Comparison of ENCODE assay signal across 8 cellular contexts in genomic region chr7:7181519-7182155, GRCh38. TPM values are rescaled to one million over a fixed set of nuclear protein-coding genes. Genes with fewer than 3 reads are reported as not detected.
DNase-seq lines count a peak whose midpoint lies in the region; ATAC-seq and TF ChIP-seq lines count a peak whose summit lies in the region.

No MANE protein-coding gene starts in this region.

- H3K36me3 Mint-ChIP-seq in naive thymus-derived CD4-positive, alpha-beta T cell: peaks cover 0 to 15% (median 0%) of the 10 kb centered on the region in 5 donors

- peak overlapping the region in 9 of 10 donors; percentile 87 to 97 (median 94) for H3K4me3 Mint-ChIP-seq in naive thymus-derived CD4-positive, alpha-beta T cell

- H3K9me3 ChIP-seq in esophagus muscularis mucosa: no peaks in the 10 kb centered on the region
- H3K9me3 ChIP-seq in naive thymus-derived CD4-positive, alpha-beta T cell (ENCODE audit: control insufficient read depth in 2 of 3, low read length in 3 of 3): no peaks in the 10 kb centered on the region
- no peaks in the 10 kb centered on the region for H3K9me3 ChIP-seq in transverse colon

- DNase-seq in AML-193 (lab: John Stamatoyannopoulos, UW): peak; percentile 63 to 80
- peak; percentile 85 for DNase-seq in NCI-H69 (lab: John Stamatoyannopoulos, UW)
- peak; percentile 42 for DNase-seq in activated CD8-positive, alpha-beta memory T cell treated with anti-CD3 and anti-CD28 coated beads, Interleukin-2, amount 50 U/mL, for 4 hours
- no peak for DNase-seq in esophagus muscularis mucosa (ENCODE audit: extremely low spot score)
- DNase-seq in naive thymus-derived CD4-positive, alpha-beta T cell: peak in 2 of 9 donors; percentile 32 to 77
- DNase-seq in transverse colon: peak; percentile 64

- H3K4me1 Mint-ChIP-seq in naive thymus-derived CD4-positive, alpha-beta T cell: peaks cover 0 to 22% (median 17%) of the 10 kb centered on the region in 7 donors

- peak; percentile 54 for ATAC-seq in GM18907 (IDR thresholded peaks at IDR 0.05; ENCODE audit: unreplicated experiment)
- ATAC-seq in HG03108 (IDR thresholded peaks at IDR 0.05; ENCODE audit: unreplicated experiment): peak; percentile 33
- ATAC-seq in naive thymus-derived CD4-positive, alpha-beta T cell: peak; percentile 50

- peak overlapping the region; percentile 93 to 100 (median 98) for H3K27ac Mint-ChIP-seq in naive thymus-derived CD4-positive, alpha-beta T cell

- TF ChIP-seq POLR2A in esophagus muscularis mucosa (IDR thresholded peaks at IDR 0.05; ENCODE audit: low read depth): no peak
- TF ChIP-seq POLR2A in transverse colon (IDR thresholded peaks at IDR 0.05): no peak

- in situ Hi-C loops in transverse colon (cut with MboI; ENCODE audit: low pct_ligation_motif_present in 1 of 4, low pct_unique_long_range_greater_than_20kb in 1 of 4, low sequenced_read_pairs in 3 of 4): no loop called here

- POLR2A ChIA-PET in naive thymus-derived CD4-positive, alpha-beta T cell (lab: Charles Lee): interaction anchor here (0.6 to 7.6 kb wide), 29 partner anchors 9 to 995 kb away, joined by 3 to 114 read pairs (median 4); no protein-coding TSS in a partner anchor

- H3K36me3 ChIP-seq in esophagus muscularis mucosa (no peaks in the 10 kb centered on the region), transverse colon (no peaks in the 10 kb centered on the region)
- H3K36me3 ChIP-seq in naive thymus-derived CD4-positive, alpha-beta T cell (ENCODE audit: control insufficient read depth in 2 of 3, insufficient read depth in 3 of 3, low read length in 3 of 3): peaks cover 0 to 5% (median 4%) of the 10 kb centered on the region in 3 experiments

- CTCF ChIA-PET in naive thymus-derived CD4-positive, alpha-beta T cell (lab: Charles Lee): interaction anchor here (0.5 to 3.1 kb wide), 18 partner anchors 8 to 795 kb away, joined by 3 to 34 read pairs (median 4); no protein-coding TSS in a partner anchor

- H3K4me3 ChIP-seq in esophagus muscularis mucosa: peak overlapping the region; percentile 70 to 98 (median 91)
- H3K4me3 ChIP-seq in naive thymus-derived CD4-positive, alpha-beta T cell (ENCODE audit: low read length): peak overlapping the region; percentile 91
- H3K4me3 ChIP-seq in transverse colon: peak overlapping the region; percentile 25 to 92 (median 76)

- H3K4me1 ChIP-seq in esophagus muscularis mucosa (peaks cover 5 to 29% (median 20%) of the 10 kb centered on the region in 4 donors), transverse colon (peaks cover 0 to 27% (median 12%) of the 10 kb centered on the region in 4 donors)
- H3K4me1 ChIP-seq in naive thymus-derived CD4-positive, alpha-beta T cell (ENCODE audit: control insufficient read depth in 2 of 2, insufficient read depth in 2 of 2, low read length in 2 of 2): peaks cover 20 to 22% of the 10 kb centered on the region in 2 donors

- H3K9me3 Mint-ChIP-seq in naive thymus-derived CD4-positive, alpha-beta T cell: no peaks in the 10 kb centered on the region

- TF ChIP-seq EP300 in esophagus muscularis mucosa (IDR thresholded peaks at IDR 0.05) (no peak), transverse colon (IDR thresholded peaks at IDR 0.05; ENCODE audit: low read depth) (no peak)

- H3K27ac ChIP-seq in esophagus muscularis mucosa (replicated peaks in 1 of 4): peak overlapping the region; percentile 92 to 98 (median 96)
- H3K27ac ChIP-seq in naive thymus-derived CD4-positive, alpha-beta T cell (ENCODE audit: low read depth, low read length): peak overlapping the region; percentile 79
- H3K27ac ChIP-seq in transverse colon: peak overlapping the region; percentile 93 to 99 (median 97)

- no peaks in the 10 kb centered on the region for H3K27me3 Mint-ChIP-seq in naive thymus-derived CD4-positive, alpha-beta T cell

- intact Hi-C loops in esophagus muscularis mucosa (cut with DNase I) (loop anchor here (5.0 to 10.0 kb wide), 3 partner anchors 79 to 461 kb away; partner anchors contain the start of genes MIOS and UMAD1), transverse colon (cut with DNase I; ENCODE audit: low total_unique reads) (no loop called here)
- intact Hi-C loops in naive thymus-derived CD4-positive, alpha-beta T cell (cut with micrococcal nuclease): loop anchor here (1.0 to 10.0 kb wide), 17 partner anchors 12 to 1035 kb away; partner anchors contain the start of genes GLCCI1 (in 2 of the 2), MIOS (in 2 of the 2), UMAD1 (in 2 of the 2) and DAGLB (in 1 of the 2)

- TF ChIP-seq CTCF in esophagus muscularis mucosa (IDR thresholded peaks at IDR 0.05) (no peak), transverse colon (IDR thresholded peaks at IDR 0.05) (no peak)

- no peaks in the 10 kb centered on the region for H3K27me3 ChIP-seq in esophagus muscularis mucosa
- H3K27me3 ChIP-seq in naive thymus-derived CD4-positive, alpha-beta T cell (ENCODE audit: control insufficient read depth in 2 of 2, insufficient read depth in 2 of 2, low read length in 2 of 2): no peaks in the 10 kb centered on the region
- no peaks in the 10 kb centered on the region for H3K27me3 ChIP-seq in transverse colon

- under 1% methylated on average over 12 of the region's 12 CpGs for WGBS in esophagus muscularis mucosa
- WGBS in transverse colon (ENCODE audit: low coverage in 1 of 2), 2 donors: 1 to 7% methylated on average over 3 to 12 of the region's 12 CpGs

RNA-seq across cellular contexts. Expression of gene C1GALT1, which starts 0.7 kb away (rescaled TPM):
- total RNA-seq in esophagus muscularis mucosa: 10 to 100 TPM in 2 of 4 donors, 1 to 10 TPM in 2; 6.7 to 13.8 (median 11.4) TPM
- total RNA-seq in naive thymus-derived CD4-positive, alpha-beta T cell: 10 to 100 TPM; 51.4 to 60.1 (median 55.6) TPM
- 10 to 100 TPM; 47.9 to 54.5 TPM for polyA plus RNA-seq in naive thymus-derived CD4-positive, alpha-beta T cell
- 10 to 100 TPM in 3 of 4 donors, 1 to 10 TPM in 1; 6.8 to 37.6 (median 16.3) TPM for total RNA-seq in transverse colon
